Comparison of ENCODE assay signal across 28 cellular contexts in genomic region chr7:112446431-112446830, GRCh38.
"Had no signal": no experiment of that assay in that cellular context is flagged by ENCODE, and none has a peak within 500 bp of the region (broad histone marks: within the 10 kb centered on the region; RNA-seq: fewer than 3 reads in every experiment).

No MANE protein-coding gene starts in this region.

- H3K9me3 ChIP-seq: gastroesophageal sphincter, left ventricle myocardium inferior, pancreas, psoas muscle, right atrium auricular region, testis, uterus had no signal

- DNase-seq: activated CD4-positive, alpha-beta T cell treated with anti-CD3 and anti-CD28 coated beads, Interleukin-2, amount 10 ng/mL, durations not matched to agents 7 days and 5 days; activated CD4-positive, CD25-positive, alpha-beta regulatory T cell treated with anti-CD3 and anti-CD28 coated beads, Interleukin-2, amount 50 U/mL, for 72 hours; activated CD8-positive, alpha-beta T cell treated with anti-CD3 and anti-CD28 coated beads for 36 hours; activated effector memory CD4-positive, alpha-beta T cell treated with Interleukin-2 at 50 U/mL for 16 hours; activated naive CD4-positive, alpha-beta T cell treated with anti-CD3 and anti-CD28 coated beads for 36 hours; activated naive CD8-positive, alpha-beta T cell treated with anti-CD3 and anti-CD28 coated beads, Interleukin-2, amount 10 ng/mL, durations not matched to agents 7 days and 5 days; activated T-cell treated with anti-CD3 and anti-CD28 coated beads, Interleukin-2, amount 50 U/mL, for 72 hours; amniotic stem cell; cortex of kidney; effector memory CD8-positive, alpha-beta T cell; islet precursor cell; left ventricle myocardium inferior; nephron progenitor cell; pancreas; psoas muscle; stimulated activated CD4-positive, alpha-beta T cell treated with anti-CD3 and anti-CD28 coated beads, Interleukin-2, amount 100 ng/mL, for 48 hours; stimulated activated naive CD8-positive, alpha-beta T cell treated with anti-CD3 and anti-CD28 coated beads, Interleukin-15, Interleukin-2, amounts not matched to agents 100 U/mL and 50 U/mL, for 24 hours; T-helper 1 cell; T1000; testis; uterus; WERI-Rb-1 had no signal

- H3K9me3 Mint-ChIP-seq: activated CD4-positive, alpha-beta T cell treated with anti-CD3 and anti-CD28 coated beads, Interleukin-2, amount 10 ng/mL, durations not matched to agents 7 days and 5 days; activated CD8-positive, alpha-beta T cell treated with anti-CD3 and anti-CD28 coated beads for 36 hours; activated naive CD4-positive, alpha-beta T cell treated with anti-CD3 and anti-CD28 coated beads for 36 hours; activated naive CD8-positive, alpha-beta T cell treated with anti-CD3 and anti-CD28 coated beads, Interleukin-2, amount 10 ng/mL, durations not matched to agents 7 days and 5 days; activated T-cell treated with anti-CD3 and anti-CD28 coated beads, Interleukin-2, amount 50 U/mL, for 72 hours; effector memory CD8-positive, alpha-beta T cell; nephron progenitor cell had no signal

- H3K36me3 Mint-ChIP-seq: activated naive CD8-positive, alpha-beta T cell treated with anti-CD3 and anti-CD28 coated beads, Interleukin-2, amount 10 ng/mL, durations not matched to agents 7 days and 5 days had no signal

- H3K4me1 ChIP-seq: testis, uterus had no signal

- H3K27me3 Mint-ChIP-seq: activated CD4-positive, alpha-beta T cell treated with anti-CD3 and anti-CD28 coated beads, Interleukin-2, amount 10 ng/mL, durations not matched to agents 7 days and 5 days; activated CD8-positive, alpha-beta T cell treated with anti-CD3 and anti-CD28 coated beads for 36 hours; activated naive CD8-positive, alpha-beta T cell treated with anti-CD3 and anti-CD28 coated beads, Interleukin-2, amount 10 ng/mL, durations not matched to agents 7 days and 5 days; effector memory CD8-positive, alpha-beta T cell had no signal

- H3K4me3 Mint-ChIP-seq: activated CD4-positive, alpha-beta T cell treated with anti-CD3 and anti-CD28 coated beads, Interleukin-2, amount 10 ng/mL, durations not matched to agents 7 days and 5 days; activated CD8-positive, alpha-beta T cell treated with anti-CD3 and anti-CD28 coated beads for 36 hours; activated naive CD4-positive, alpha-beta T cell treated with anti-CD3 and anti-CD28 coated beads for 36 hours; activated naive CD8-positive, alpha-beta T cell treated with anti-CD3 and anti-CD28 coated beads, Interleukin-2, amount 10 ng/mL, durations not matched to agents 7 days and 5 days; activated T-cell treated with anti-CD3 and anti-CD28 coated beads, Interleukin-2, amount 50 U/mL, for 72 hours; effector memory CD8-positive, alpha-beta T cell; nephron progenitor cell had no signal

- H3K27me3 ChIP-seq: gastroesophageal sphincter, hepatocyte, pancreas, right atrium auricular region, testis, uterus had no signal

- FAIRE-seq: astrocyte, endothelial cell of umbilical vein, pancreas had no signal

- ATAC-seq: activated CD8-positive, alpha-beta T cell treated with anti-CD3 and anti-CD28 coated beads for 36 hours; activated T-cell treated with anti-CD3 and anti-CD28 coated beads, Interleukin-2, amount 50 U/mL, for 72 hours; effector memory CD8-positive, alpha-beta T cell; gastroesophageal sphincter; pancreas; psoas muscle; SK-N-SH treated with all-trans-retinoic acid at 6 μM for 48 hours; stimulated activated naive CD8-positive, alpha-beta T cell treated with anti-CD3 and anti-CD28 coated beads, Interleukin-15, Interleukin-2, amounts not matched to agents 100 U/mL and 50 U/mL, for 24 hours had no signal

- H3K27ac Mint-ChIP-seq: activated CD4-positive, alpha-beta T cell treated with anti-CD3 and anti-CD28 coated beads, Interleukin-2, amount 10 ng/mL, durations not matched to agents 7 days and 5 days; activated CD8-positive, alpha-beta T cell treated with anti-CD3 and anti-CD28 coated beads for 36 hours; activated naive CD4-positive, alpha-beta T cell treated with anti-CD3 and anti-CD28 coated beads for 36 hours; activated naive CD8-positive, alpha-beta T cell treated with anti-CD3 and anti-CD28 coated beads, Interleukin-2, amount 10 ng/mL, durations not matched to agents 7 days and 5 days; activated T-cell treated with anti-CD3 and anti-CD28 coated beads, Interleukin-2, amount 50 U/mL, for 72 hours; effector memory CD8-positive, alpha-beta T cell; nephron progenitor cell had no signal

- H3K4me3 ChIP-seq: gastroesophageal sphincter, hepatocyte, left ventricle myocardium inferior, pancreas, psoas muscle, right atrium auricular region, testis, uterus had no signal

- H3K36me3 ChIP-seq: gastroesophageal sphincter, left ventricle myocardium inferior, pancreas, right atrium auricular region, uterus had no signal

- H3K27ac ChIP-seq: gastroesophageal sphincter, hepatocyte, left ventricle myocardium inferior, right atrium auricular region, testis, uterus, WERI-Rb-1 had no signal
